12 cellular contexts compared by ENCODE assay signal in genomic region chr17:57921342-57921741, GRCh38. TPM values are rescaled to one million over a fixed set of nuclear protein-coding genes. Genes with fewer than 3 reads are reported as not detected.
DNase-seq lines count a peak whose midpoint lies in the region; ATAC-seq and TF ChIP-seq lines count a peak whose summit lies in the region.
"Had no signal": no experiment of that assay in that cellular context is flagged by ENCODE, and none has a peak within 500 bp of the region (broad histone marks: within the 10 kb centered on the region; RNA-seq: fewer than 3 reads in every experiment).

No MANE protein-coding gene starts in this region.

- in situ Hi-C loops in mammary epithelial cell (cut with MboI; ENCODE audit: low sequenced_read_pairs in 2 of 2) = no loop called here

- no peaks in the 10 kb centered on the region for H3K79me1 ChIP-seq in neuronal stem cell (ENCODE audit: low read depth, low read length)

- no peak for DNase-seq in MCF 10A (ENCODE audit: unreplicated experiment)
- no peak for DNase-seq in mammary epithelial cell
- peak; percentile 67 for DNase-seq in foreskin melanocyte
- DNase-seq in neuronal stem cell (ENCODE audit: low spot score) = no peak
- peak in 1 of 2 donors; percentile 72 for DNase-seq in aorta
- DNase-seq in SHP77 (lab: John Stamatoyannopoulos, UW) = no peak
- DNase-seq: 8988T; activated T-cell treated with anti-CD3 and anti-CD28 coated beads, Interleukin-2, amount 50 U/mL, for 1 hour; NCI-H1694 treated with DMSO at 0.1 percent for 48 hours had no signal

- WGBS in mammary epithelial cell (ENCODE audit: low coverage, missing lambda C conversion rate) = 38% methylated on average over 6 of the region's 7 CpGs
- no CpG with 5 or more reads among the region's 7 CpGs for WGBS in neuronal stem cell (ENCODE audit: extremely low coverage in 2 of 2, insufficient read length in 2 of 2, insufficient replicate concordance in 1 of 2), 2 donors
- WGBS in aorta, 2 donors = 1 to 6% methylated on average over 7 of the region's 7 CpGs

- H3K9ac ChIP-seq in mammary epithelial cell (ENCODE audit: insufficient read depth, low read length) (no peak overlapping the region), neuronal stem cell (ENCODE audit: low read depth, low read length, poor library complexity) (peak overlapping the region; percentile 52)

- H3K9me3 ChIP-seq in mammary epithelial cell (replicated peaks; ENCODE audit: insufficient read depth, low read length) (no peaks in the 10 kb centered on the region), neuronal stem cell (replicated peaks in 1 of 2; ENCODE audit: control insufficient read depth in 2 of 2, insufficient read depth in 1 of 2, low read depth in 1 of 2, low read length in 2 of 2) (no peaks in the 10 kb centered on the region), aorta (ENCODE audit: control insufficient read depth, low read length) (no peaks in the 10 kb centered on the region)

- H2BK15ac ChIP-seq in neuronal stem cell (ENCODE audit: low read length) = no peak overlapping the region

- H3K27ac ChIP-seq in mammary epithelial cell (ENCODE audit: insufficient read depth, low read depth, low read length) (no peak overlapping the region), neuronal stem cell (replicated peaks; ENCODE audit: low read length) (no peak overlapping the region), aorta (ENCODE audit: low read depth in 1 of 2, low read length in 2 of 2) (peak overlapping the region; percentile 83 to 89)

- H2AK5ac ChIP-seq in neuronal stem cell (ENCODE audit: low read depth, low read length) = no peak overlapping the region

- no peak overlapping the region for H3K4ac ChIP-seq in neuronal stem cell (ENCODE audit: low read length)

- peak overlapping the region; percentile 71 for H3K18ac ChIP-seq in neuronal stem cell (ENCODE audit: low read length)

- no peak overlapping the region for H3K23ac ChIP-seq in neuronal stem cell (ENCODE audit: low read depth, low read length, poor library complexity)

- H4K20me1 ChIP-seq in mammary epithelial cell (ENCODE audit: insufficient read depth, low read length) = no peaks in the 10 kb centered on the region

- H3K27me3 Mint-ChIP-seq in MCF 10A (ENCODE audit: insufficient read depth, unreplicated experiment) = no peaks in the 10 kb centered on the region

- TF ChIP-seq CTCF in MCF 10A (IDR thresholded peaks at IDR 0.05; ENCODE audit: unreplicated experiment) = no peak
- no peak for TF ChIP-seq CTCF in mammary epithelial cell (conservative IDR thresholded peaks at IDR 0.05 in 1 of 2, IDR thresholded peaks at IDR 0.05 in 1 of 2; ENCODE audit: extremely low read depth in 1 of 2, insufficient read depth in 1 of 2, low read depth in 1 of 2, low read length in 2 of 2)

- H3K36me3 Mint-ChIP-seq in MCF 10A (ENCODE audit: insufficient read depth, unreplicated experiment) = peaks cover 12% of the 10 kb centered on the region
- H3K36me3 Mint-ChIP-seq: stimulated activated memory B cell treated with anti-CD40 and anti-IgM and Interleukin-4, amounts not matched to agents 10 μg/mL and 1 μg/mL and 100 μg/mL, for 72 hours had no signal

- H3K27me3 ChIP-seq in mammary epithelial cell (ENCODE audit: insufficient read depth, low read length) = no peaks in the 10 kb centered on the region
- H3K27me3 ChIP-seq in neuronal stem cell (ENCODE audit: control insufficient read depth in 3 of 3, insufficient read depth in 3 of 3, low read depth in 1 of 3, low read length in 3 of 3) = no peaks in the 10 kb centered on the region
- no peaks in the 10 kb centered on the region for H3K27me3 ChIP-seq in aorta (ENCODE audit: control insufficient read depth in 1 of 2, insufficient read depth in 2 of 2, low read length in 1 of 2)

- no peaks in the 10 kb centered on the region for H3K79me2 ChIP-seq in mammary epithelial cell (ENCODE audit: insufficient read depth, low read length)

- peaks cover 11% of the 10 kb centered on the region for H3K4me1 ChIP-seq in mammary epithelial cell (ENCODE audit: insufficient read depth, low read length)
- H3K4me1 ChIP-seq in neuronal stem cell (ENCODE audit: control insufficient read depth in 2 of 2, insufficient read depth in 1 of 2, low read depth in 1 of 2, low read length in 2 of 2) = peaks cover 43 to 53% of the 10 kb centered on the region in 2 donors
- peaks cover 2 to 6% of the 10 kb centered on the region in 2 donors for H3K4me1 ChIP-seq in aorta (ENCODE audit: control insufficient read depth in 1 of 2, insufficient read depth in 2 of 2, low read length in 2 of 2)

- no peak overlapping the region for H3K4me3 Mint-ChIP-seq in MCF 10A (ENCODE audit: unreplicated experiment)
- H3K4me3 Mint-ChIP-seq: stimulated activated memory B cell treated with anti-CD40 and anti-IgM and Interleukin-4, amounts not matched to agents 10 μg/mL and 1 μg/mL and 100 μg/mL, for 72 hours had no signal

- H4K91ac ChIP-seq in neuronal stem cell (ENCODE audit: low read depth, low read length, poor library complexity) = no peak overlapping the region

- no peaks in the 10 kb centered on the region for H3K36me3 ChIP-seq in mammary epithelial cell (ENCODE audit: insufficient read depth, low read length)
- H3K36me3 ChIP-seq in neuronal stem cell (replicated peaks in 1 of 2; ENCODE audit: control insufficient read depth in 2 of 2, insufficient read depth in 2 of 2, low read length in 2 of 2) = peaks cover 0 to 20% of the 10 kb centered on the region in 2 donors
- H3K36me3 ChIP-seq in aorta (ENCODE audit: control insufficient read depth in 1 of 2, insufficient read depth in 2 of 2, low read length in 1 of 2) = no peaks in the 10 kb centered on the region

- H3K4me3 ChIP-seq in mammary epithelial cell (replicated peaks in 1 of 3; ENCODE audit: insufficient read depth in 1 of 3, low read depth in 2 of 3, low read length in 3 of 3) (no peak overlapping the region), neuronal stem cell (ENCODE audit: low read length in 2 of 2) (no peak overlapping the region), aorta (ENCODE audit: low read length in 2 of 2) (no peak overlapping the region)

- POLR2A ChIA-PET in MCF 10A (lab: Yijun Ruan, JAX) = interaction anchor here (1.0 to 1.2 kb wide), 2 partner anchors 16 to 26 kb away, joined by 3 to 4 read pairs; no protein-coding TSS in a partner anchor

- intact Hi-C loops in MCF 10A (cut with micrococcal nuclease) (no loop called here), mammary epithelial cell (cut with micrococcal nuclease) (no loop called here), aorta (cut with DNase I) (no loop called here)

- peak overlapping the region; percentile 12 for H3K27ac Mint-ChIP-seq in MCF 10A (ENCODE audit: low read depth, unreplicated experiment)
- H3K27ac Mint-ChIP-seq: stimulated activated memory B cell treated with anti-CD40 and anti-IgM and Interleukin-4, amounts not matched to agents 10 μg/mL and 1 μg/mL and 100 μg/mL, for 72 hours had no signal

- peak overlapping the region; percentile 40 for H2BK120ac ChIP-seq in neuronal stem cell (ENCODE audit: low read depth, low read length)

- H3K9me3 Mint-ChIP-seq in MCF 10A (ENCODE audit: unreplicated experiment) = no peaks in the 10 kb centered on the region
- H3K9me3 Mint-ChIP-seq: stimulated activated memory B cell treated with anti-CD40 and anti-IgM and Interleukin-4, amounts not matched to agents 10 μg/mL and 1 μg/mL and 100 μg/mL, for 72 hours had no signal

- no peak overlapping the region for H2AFZ ChIP-seq in mammary epithelial cell (ENCODE audit: low read depth, low read length)
- no peak overlapping the region for H2AFZ ChIP-seq in neuronal stem cell (ENCODE audit: low read length)

- CTCF ChIA-PET in MCF 10A (lab: Yijun Ruan, JAX) = no interaction called here
- CTCF ChIA-PET in mammary epithelial cell (lab: Charles Lee; ENCODE audit: low non-redundant PET) = no interaction called here

- no peak overlapping the region for H4K8ac ChIP-seq in neuronal stem cell (ENCODE audit: low read depth, low read length)

- peak; percentile 68 for ATAC-seq in aorta (ENCODE audit: low FRiP score)
- no peak for ATAC-seq in HG03280 (IDR thresholded peaks at IDR 0.05; ENCODE audit: unreplicated experiment)
- ATAC-seq in GM18519 (IDR thresholded peaks at IDR 0.05; ENCODE audit: low FRiP score, unreplicated experiment) = no peak
- ATAC-seq: stimulated activated memory B cell treated with anti-CD40 and anti-IgM and Interleukin-4, amounts not matched to agents 10 μg/mL and 1 μg/mL and 100 μg/mL, for 72 hours had no signal

- H2BK12ac ChIP-seq in neuronal stem cell (ENCODE audit: low read length) = peak overlapping the region; percentile 59

- H3K14ac ChIP-seq in neuronal stem cell (ENCODE audit: low read length) = no peak overlapping the region

- H3K4me1 Mint-ChIP-seq in MCF 10A (ENCODE audit: insufficient read depth, unreplicated experiment) = peaks cover 13% of the 10 kb centered on the region
- H3K4me1 Mint-ChIP-seq: stimulated activated memory B cell treated with anti-CD40 and anti-IgM and Interleukin-4, amounts not matched to agents 10 μg/mL and 1 μg/mL and 100 μg/mL, for 72 hours had no signal

- dilution Hi-C loops in mammary epithelial cell (cut with HindIII; ENCODE audit: low sequenced_read_pairs) = loop anchor here (5.0 kb wide), 1 partner anchor 64 kb away; no protein-coding TSS in a partner anchor

- no peak overlapping the region for H2BK5ac ChIP-seq in neuronal stem cell (ENCODE audit: low read length)

- BruUV-seq in MCF 10A (replicated peaks; lab: Mats Ljungman, UMichigan) = no TSS peak
- BruUV-seq in mammary epithelial cell (replicated peaks; lab: Mats Ljungman, UMichigan) = no TSS peak

- no peak overlapping the region for H3K4me2 ChIP-seq in mammary epithelial cell (ENCODE audit: insufficient read depth, low read depth, low read length)
- H3K4me2 ChIP-seq in neuronal stem cell (ENCODE audit: insufficient read depth, low read length, poor library complexity, severe bottlenecking) = no peak overlapping the region

RNA-seq across cellular contexts. Expression of gene CUEDC1, which starts 33.9 kb away (rescaled TPM):
- total RNA-seq in MCF 10A (2022) (15.6 and 21.5 TPM in 2 replicates), mammary epithelial cell (10 to 100 TPM in 1 of 2 donors, 1 to 10 TPM in 1; 1.8 to 14.4 TPM), aorta (10 to 100 TPM; 42.9 to 43.6 TPM)
- polyA plus RNA-seq in mammary epithelial cell (9.2 TPM), aorta (10 to 100 TPM; 25.4 to 26.7 TPM)
- polyA minus RNA-seq in mammary epithelial cell = 22.4 TPM
- polyA plus RNA-seq in neuronal stem cell (2013, experiment 1 of 2) = 23.4 TPM
- polyA plus RNA-seq in neuronal stem cell (2013, experiment 2 of 2) = 22.7 TPM

Comparison
In these comparisons a context has a peak if more than half of its experiments do, and no peak if none do; other contexts are left out.
1. H3K27ac ChIP-seq: peak in aorta (2 of 2); none in mammary epithelial cell (single experiment) and neuronal stem cell (single experiment).